ENCODE assay signal across 8 cellular contexts in the genomic region with DNA sequence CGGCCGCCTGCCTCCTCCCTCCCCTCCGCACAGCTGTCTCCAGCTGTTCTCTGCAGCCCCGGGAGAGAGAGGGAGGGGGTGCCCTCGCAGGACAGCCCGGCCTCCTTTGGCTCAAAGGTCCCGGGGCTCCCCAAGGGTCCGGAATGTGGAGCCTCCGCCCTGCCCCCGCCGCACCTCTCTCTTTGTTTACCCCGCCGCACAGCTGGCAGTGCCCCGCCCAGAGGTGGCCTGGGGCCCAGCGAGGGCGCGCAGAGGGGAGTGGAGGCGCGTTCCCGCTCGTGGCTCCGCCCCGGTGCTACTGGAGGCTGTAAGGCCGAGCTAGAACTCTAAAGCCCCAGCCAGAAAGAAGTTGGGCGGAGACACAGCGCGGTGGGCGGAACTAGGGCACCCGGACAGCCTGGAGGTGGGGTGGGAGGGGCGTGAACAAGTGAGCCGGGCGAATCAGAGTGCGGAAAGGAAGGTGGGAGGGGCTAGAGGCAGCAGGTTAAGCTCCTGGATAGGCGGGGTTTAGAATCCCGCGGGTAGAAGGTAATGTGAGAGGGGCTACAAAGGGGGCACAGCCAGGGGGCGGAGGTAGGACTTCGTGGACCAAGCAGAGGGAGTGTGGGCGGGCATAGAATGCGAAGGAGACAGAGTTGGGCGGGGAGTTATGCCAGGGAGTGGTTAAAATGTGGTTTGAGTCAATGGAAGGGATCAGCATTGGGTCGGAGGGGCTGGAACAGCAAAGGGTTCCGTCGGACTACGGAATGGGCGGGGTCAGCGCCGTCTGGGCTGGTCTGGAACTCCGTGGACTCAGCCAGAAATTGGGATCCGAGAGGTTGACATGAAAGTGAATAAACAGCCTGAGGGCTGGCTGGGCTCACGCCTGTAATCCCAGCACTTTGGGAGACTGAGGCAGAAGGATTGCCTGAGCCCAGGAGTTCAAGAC. TPM values are rescaled to one million over a fixed set of nuclear protein-coding genes. Genes with fewer than 3 reads are reported as not detected.
DNase-seq lines count a peak whose midpoint lies in the region; ATAC-seq and TF ChIP-seq lines count a peak whose summit lies in the region.

No MANE protein-coding gene starts in this region.

- in situ Hi-C loops in transverse colon (cut with MboI; ENCODE audit: low pct_ligation_motif_present in 1 of 4, low pct_unique_long_range_greater_than_20kb in 1 of 4, low sequenced_read_pairs in 3 of 4), result no loop called here

- H3K4me1 ChIP-seq in adipocyte (ENCODE audit: control insufficient read depth, insufficient read depth, low read length) (peaks cover 31% of the 10 kb centered on the region), heart left ventricle (peaks cover 0 to 77% (median 64%) of the 10 kb centered on the region in 12 donors), transverse colon (peaks cover 48 to 95% (median 85%) of the 10 kb centered on the region in 4 donors)

- peak; percentile 62 to 88 for TF ChIP-seq POLR2A in heart left ventricle (IDR thresholded peaks at IDR 0.05)
- TF ChIP-seq POLR2A in transverse colon (IDR thresholded peaks at IDR 0.05), result peak; percentile 61

- peak; percentile 83 for TF ChIP-seq EP300 in transverse colon (IDR thresholded peaks at IDR 0.05; ENCODE audit: low read depth)

- peak in 1 of 12 donors; percentile 4 for TF ChIP-seq CTCF in heart left ventricle (IDR thresholded peaks at IDR 0.05)
- no peak for TF ChIP-seq CTCF in transverse colon (IDR thresholded peaks at IDR 0.05)

- WGBS in heart left ventricle, 4 donors, result 3 to 5% (median 3%) methylated on average over 44 to 51 of the region's 51 CpGs
- 0 to 3% methylated on average over 13 to 51 of the region's 51 CpGs for WGBS in transverse colon (ENCODE audit: low coverage in 1 of 2), 2 donors

- H3K27ac ChIP-seq in heart left ventricle (peak overlapping the region; percentile 67 to 97 (median 86)), transverse colon (peak overlapping the region; percentile 90 to 96 (median 91))

- intact Hi-C loops in heart left ventricle (cut with DNase I) (loop anchor here in 6 of 10 donors (2.0 to 10.0 kb wide), 9 partner anchors 29 to 319 kb away; partner anchors contain the start of genes BLVRB (in 3 of the 6), SPTBN4 (in 3 of the 6) and AKT2 (in 2 of the 6)), posterior cingulate gyrus (cut with DNase I) (loop anchor here (2.0 kb wide), 1 partner anchor 31 kb away; no protein-coding TSS in a partner anchor), transverse colon (cut with DNase I; ENCODE audit: low total_unique reads) (no loop called here)

- ATAC-seq in HG02623 (IDR thresholded peaks at IDR 0.05; ENCODE audit: unreplicated experiment) (peak; percentile 66), heart left ventricle (peak; percentile 77 to 86 (median 84))

- H3K9ac ChIP-seq in adipocyte (ENCODE audit: low read length), result peak overlapping the region; percentile 59

- H3K4me3 ChIP-seq in GM08714 (ENCODE audit: low read length) (peak overlapping the region; percentile 34; the same call in 1 of the 2 replicates), adipocyte (ENCODE audit: low read length) (peak overlapping the region; percentile 73), heart left ventricle (peak overlapping the region; percentile 7 to 96 (median 68)), transverse colon (peak overlapping the region; percentile 20 to 51 (median 32))

- H3K9me3 ChIP-seq in adipocyte (ENCODE audit: control insufficient read depth, low read length), result no peaks in the 10 kb centered on the region
- H3K9me3 ChIP-seq in heart left ventricle, result no peaks in the 10 kb centered on the region
- H3K9me3 ChIP-seq in transverse colon, result no peaks in the 10 kb centered on the region

- H3K36me3 ChIP-seq in adipocyte (ENCODE audit: control insufficient read depth, insufficient read depth, low read length, severe bottlenecking) (no peaks in the 10 kb centered on the region), heart left ventricle (no peaks in the 10 kb centered on the region), transverse colon (no peaks in the 10 kb centered on the region)

- peaks cover 12% of the 10 kb centered on the region for H3K27me3 ChIP-seq in adipocyte (replicated peaks; ENCODE audit: control insufficient read depth, insufficient read depth, low read length)
- peaks cover 0 to 29% (median 0%) of the 10 kb centered on the region in 9 donors for H3K27me3 ChIP-seq in heart left ventricle
- H3K27me3 ChIP-seq in transverse colon, result peaks cover 26% of the 10 kb centered on the region

- DNase-seq in NCI-H1417 (lab: John Stamatoyannopoulos, UW) (peak; percentile 87 to 97 (median 93)), SW480 (ENCODE audit: low spot score) (peak; percentile 100), adipocyte (ENCODE audit: low read depth) (peak; percentile 98), heart left ventricle (peak; percentile 97 to 98 (median 98)), posterior cingulate gyrus (peak; percentile 72 to 98 (median 88)), transverse colon (peak; percentile 100)

RNA-seq across cellular contexts. Expression of gene LTBP4, which starts 2.8 kb away (rescaled TPM):
- 100 to 1,000 TPM; 101 to 319 (median 212) TPM for total RNA-seq in heart left ventricle
- polyA plus RNA-seq in heart left ventricle, result 100 to 1,000 TPM in 1 of 2 donors, 10 to 100 TPM in 1; 95.0 to 121 TPM
- total RNA-seq in transverse colon, result 100 to 1,000 TPM; 122 to 477 (median 253) TPM

RNA-seq across cellular contexts. Expression of gene SHKBP1, which starts 27.3 kb away (rescaled TPM):
- total RNA-seq in heart left ventricle (10 to 100 TPM; 16.4 to 52.8 (median 18.4) TPM), transverse colon (100 to 1,000 TPM in 1 of 4 donors, 10 to 100 TPM in 3; 58.7 to 111 (median 60.9) TPM)
- 10 to 100 TPM; 23.2 to 37.0 TPM for polyA plus RNA-seq in heart left ventricle

Comparison
In these comparisons a context has a peak if more than half of its experiments do, and no peak if none do; other contexts are left out.
1. Peak in every context shown above with its lines: DNase-seq, ATAC-seq, H3K4me3 ChIP-seq and H3K27ac ChIP-seq.